33 cellular contexts compared by ENCODE assay signal in the genomic region with DNA sequence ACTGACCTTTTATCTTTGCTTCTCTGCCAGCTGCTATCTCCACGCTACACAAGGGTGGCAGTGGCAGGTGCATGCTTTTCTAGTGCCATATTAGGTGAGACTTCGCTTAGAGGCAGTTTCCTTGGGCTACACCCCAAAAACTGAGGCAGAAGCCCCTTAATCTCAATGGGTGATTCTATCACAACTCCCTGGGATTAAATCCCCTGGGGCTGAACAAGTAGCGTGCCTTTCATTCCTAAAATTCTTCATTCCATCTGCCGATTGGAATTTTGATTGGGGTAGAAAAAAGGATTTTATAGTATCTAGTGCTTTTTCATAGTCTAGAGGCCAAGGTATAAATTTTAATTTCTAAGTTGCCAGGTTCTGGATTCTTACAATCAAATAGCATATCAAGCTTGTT.
"Had no signal": no experiment of that assay in that cellular context is flagged by ENCODE, and none has a peak within 500 bp of the region (broad histone marks: within the 10 kb centered on the region; RNA-seq: fewer than 3 reads in every experiment).

No MANE protein-coding gene starts in this region.

- H3K4me3 Mint-ChIP-seq: natural killer cell treated with Interleukin-12 subunit alpha and Interleukin-12 subunit beta and Interleukin-15 and Interleukin-18, amount 100 ng/mL, for 72 hours; nephron progenitor cell; neural crest cell; stimulated activated memory B cell treated with anti-CD40 and anti-IgM and Interleukin-4, amounts not matched to agents 10 μg/mL and 1 μg/mL and 100 μg/mL, for 72 hours; stimulated activated naive CD8-positive, alpha-beta T cell treated with anti-CD3 and anti-CD28 coated beads, Interleukin-15, amount 100 ng/mL, for 72 hours; type B pancreatic cell had no signal

- DNase-seq: naive thymus-derived CD8-positive, alpha-beta T cell; nephron progenitor cell; occipital lobe; ovary; posterior cingulate gyrus; psoas muscle; right cardiac atrium; right lobe of liver; sigmoid colon; spleen; stimulated activated CD4-positive, alpha-beta T cell treated with anti-CD3 and anti-CD28 coated beads, Interleukin-12 subunit alpha, Interleukin-12 subunit beta, amount 100 ng/mL, for 4 hours; stimulated activated CD4-positive, alpha-beta T cell treated with anti-CD3 and anti-CD28 coated beads, Interleukin-1b, Interleukin-23, amount 100 ng/mL, for 48 hours; stimulated activated CD4-positive, alpha-beta T cell treated with anti-CD3 and anti-CD28 coated beads, Interleukin-4, amount 100 ng/mL, for 1 hour; stimulated activated CD4-positive, alpha-beta T cell treated with anti-CD3 and anti-CD28 coated beads, Interleukin-4, amount 100 ng/mL, for 4 hours; stimulated activated CD8-positive, alpha-beta memory T cell treated with anti-CD3 and anti-CD28 coated beads, Interleukin-4, amount 100 ng/mL, for 48 hours; stimulated activated naive CD4-positive, alpha-beta T cell; stimulated activated naive CD8-positive, alpha-beta T cell treated with anti-CD3 and anti-CD28 coated beads, Interleukin-15, amount 100 ng/mL, for 72 hours; stimulated activated naive CD8-positive, alpha-beta T cell treated with anti-CD3 and anti-CD28 coated beads, Interleukin-15, Interleukin-2, amounts not matched to agents 100 U/mL and 50 U/mL, for 24 hours; substantia nigra; testis; tibial artery; transverse colon; upper lobe of right lung; uterus had no signal

- H3K4me1 Mint-ChIP-seq: naive thymus-derived CD8-positive, alpha-beta T cell; nephron progenitor cell; neural crest cell; stimulated activated memory B cell treated with anti-CD40 and anti-IgM and Interleukin-4, amounts not matched to agents 10 μg/mL and 1 μg/mL and 100 μg/mL, for 72 hours; stimulated activated naive CD8-positive, alpha-beta T cell treated with anti-CD3 and anti-CD28 coated beads, Interleukin-15, amount 100 ng/mL, for 72 hours had no signal

- H3K4me2 ChIP-seq: smooth muscle cell had no signal

- H3K79me2 ChIP-seq: parathyroid adenoma had no signal

- H3K9ac ChIP-seq: parathyroid adenoma had no signal

- H3K36me3 ChIP-seq: ovary, right lobe of liver, sigmoid colon, spleen, suprapubic skin, tibial artery, transverse colon, upper lobe of right lung, uterus had no signal

- ATAC-seq: naive thymus-derived CD8-positive, alpha-beta T cell; natural killer cell treated with Interleukin-12 subunit alpha and Interleukin-12 subunit beta and Interleukin-15 and Interleukin-18, amount 100 ng/mL, for 72 hours; psoas muscle; right cardiac atrium; right lobe of liver; stimulated activated memory B cell treated with anti-CD40 and anti-IgM and Interleukin-4, amounts not matched to agents 10 μg/mL and 1 μg/mL and 100 μg/mL, for 72 hours; stimulated activated naive CD8-positive, alpha-beta T cell treated with anti-CD3 and anti-CD28 coated beads, Interleukin-15, amount 100 ng/mL, for 72 hours; stimulated activated naive CD8-positive, alpha-beta T cell treated with anti-CD3 and anti-CD28 coated beads, Interleukin-15, Interleukin-2, amounts not matched to agents 100 U/mL and 50 U/mL, for 24 hours; upper lobe of right lung had no signal

- H3K4me1 ChIP-seq: parathyroid adenoma, psoas muscle, right lobe of liver, sigmoid colon, spleen, testis, tibial artery, transverse colon, upper lobe of right lung, uterus had no signal

- H2AFZ ChIP-seq: parathyroid adenoma had no signal

- H3K4me3 ChIP-seq: ovary, psoas muscle, right lobe of liver, sigmoid colon, skin epidermis, smooth muscle cell, spleen, suprapubic skin, testis, tibial artery, transverse colon, upper lobe of right lung, uterus had no signal

- H3K36me3 Mint-ChIP-seq: naive thymus-derived CD8-positive, alpha-beta T cell; stimulated activated memory B cell treated with anti-CD40 and anti-IgM and Interleukin-4, amounts not matched to agents 10 μg/mL and 1 μg/mL and 100 μg/mL, for 72 hours; type B pancreatic cell had no signal

- H3K27me3 Mint-ChIP-seq: natural killer cell treated with Interleukin-12 subunit alpha and Interleukin-12 subunit beta and Interleukin-15 and Interleukin-18, amount 100 ng/mL, for 72 hours; stimulated activated naive CD8-positive, alpha-beta T cell treated with anti-CD3 and anti-CD28 coated beads, Interleukin-15, amount 100 ng/mL, for 72 hours; type B pancreatic cell had no signal

- H3K27ac ChIP-seq: ovary, parathyroid adenoma, psoas muscle, right lobe of liver, sigmoid colon, skin epidermis, spleen, suprapubic skin, testis, tibial artery, transverse colon, upper lobe of right lung, uterus had no signal

- H3K27me3 ChIP-seq: right lobe of liver, sigmoid colon, suprapubic skin, testis, tibial artery, transverse colon, upper lobe of right lung, uterus had no signal

- H3K27ac Mint-ChIP-seq: natural killer cell treated with Interleukin-12 subunit alpha and Interleukin-12 subunit beta and Interleukin-15 and Interleukin-18, amount 100 ng/mL, for 72 hours; nephron progenitor cell; progenitor cell of endocrine pancreas; stimulated activated memory B cell treated with anti-CD40 and anti-IgM and Interleukin-4, amounts not matched to agents 10 μg/mL and 1 μg/mL and 100 μg/mL, for 72 hours; stimulated activated naive CD8-positive, alpha-beta T cell treated with anti-CD3 and anti-CD28 coated beads, Interleukin-15, amount 100 ng/mL, for 72 hours; type B pancreatic cell had no signal

- H3K9me3 Mint-ChIP-seq: nephron progenitor cell, neural crest cell, type B pancreatic cell had no signal

- H3K9me3 ChIP-seq: ovary, psoas muscle, right lobe of liver, sigmoid colon, spleen, suprapubic skin, testis, tibial artery, transverse colon, upper lobe of right lung, uterus had no signal
